ENCODE assay signal across 20 cellular contexts in genomic region chr10:86419101-86419500, GRCh38. TPM values are rescaled to one million over a fixed set of nuclear protein-coding genes. Genes with fewer than 3 reads are reported as not detected.
DNase-seq lines count a peak whose midpoint lies in the region; ATAC-seq, FAIRE-seq and TF ChIP-seq lines count a peak whose summit lies in the region.
"Had no signal": no experiment of that assay in that cellular context is flagged by ENCODE, and none has a peak within 500 bp of the region (broad histone marks: within the 10 kb centered on the region; RNA-seq: fewer than 3 reads in every experiment).

No MANE protein-coding gene starts in this region.

- peak; percentile 20 for FAIRE-seq in GM12891 (lab: Jason Lieb, UNC)
- FAIRE-seq: A204.1 had no signal

- no peak for TF ChIP-seq POLR2A in GM12891 (IDR thresholded peaks at IDR 0.05; ENCODE audit: low read depth, low read length)

- peak overlapping the region; percentile 13 for H3K27ac Mint-ChIP-seq in activated naive CD8-positive, alpha-beta T cell treated with anti-CD3 and anti-CD28 coated beads, Interleukin-2, amount 10 ng/mL, durations not matched to agents 7 days and 5 days
- H3K27ac Mint-ChIP-seq in stimulated activated memory B cell treated with anti-CD40 and anti-IgM and Interleukin-4, amounts not matched to agents 10 μg/mL and 1 μg/mL and 100 μg/mL, for 72 hours = peak overlapping the region; percentile 62
- H3K27ac Mint-ChIP-seq: HFFc6 had no signal

- no peaks in the 10 kb centered on the region for H3K27me3 Mint-ChIP-seq in activated T-cell treated with anti-CD3 and anti-CD28 coated beads, Interleukin-2, amount 50 U/mL, for 4 hours (ENCODE audit: low read depth)
- H3K27me3 Mint-ChIP-seq in activated naive CD8-positive, alpha-beta T cell treated with anti-CD3 and anti-CD28 coated beads, Interleukin-2, amount 10 ng/mL, durations not matched to agents 7 days and 5 days = no peaks in the 10 kb centered on the region
- H3K27me3 Mint-ChIP-seq in stimulated activated memory B cell treated with anti-CD40 and anti-IgM and Interleukin-4, amounts not matched to agents 10 μg/mL and 1 μg/mL and 100 μg/mL, for 72 hours = no peaks in the 10 kb centered on the region

- H3K4me3 Mint-ChIP-seq in activated T-cell treated with anti-CD3 and anti-CD28 coated beads, Interleukin-2, amount 50 U/mL, for 4 hours = no peak overlapping the region
- no peak overlapping the region for H3K4me3 Mint-ChIP-seq in activated naive CD8-positive, alpha-beta T cell treated with anti-CD3 and anti-CD28 coated beads, Interleukin-2, amount 10 ng/mL, durations not matched to agents 7 days and 5 days
- no peak overlapping the region for H3K4me3 Mint-ChIP-seq in stimulated activated memory B cell treated with anti-CD40 and anti-IgM and Interleukin-4, amounts not matched to agents 10 μg/mL and 1 μg/mL and 100 μg/mL, for 72 hours
- H3K4me3 Mint-ChIP-seq: HFFc6 had no signal

- peak; percentile 53 to 56 for ATAC-seq in activated T-cell treated with anti-CD3 and anti-CD28 coated beads, Interleukin-2, amount 50 U/mL, for 4 hours
- ATAC-seq in activated naive CD8-positive, alpha-beta T cell treated with anti-CD3 and anti-CD28 coated beads, Interleukin-2, amount 10 ng/mL, durations not matched to agents 7 days and 5 days (ENCODE audit: low read depth) = peak; percentile 67
- no peak for ATAC-seq in stimulated activated memory B cell treated with anti-CD40 and anti-IgM and Interleukin-4, amounts not matched to agents 10 μg/mL and 1 μg/mL and 100 μg/mL, for 72 hours

- POLR2A ChIA-PET in activated naive CD8-positive, alpha-beta T cell treated with anti-CD3 and anti-CD28 coated beads, Interleukin-2, amount 10 ng/mL, durations not matched to agents 7 days and 5 days (lab: Charles Lee) = interaction anchor here (0.9 to 3.2 kb wide), 3 partner anchors 19 to 21 kb away, joined by 3 to 15 read pairs (median 6); no protein-coding TSS in a partner anchor

- H3K9me3 Mint-ChIP-seq in activated T-cell treated with anti-CD3 and anti-CD28 coated beads, Interleukin-2, amount 50 U/mL, for 4 hours = no peaks in the 10 kb centered on the region
- H3K9me3 Mint-ChIP-seq in activated naive CD8-positive, alpha-beta T cell treated with anti-CD3 and anti-CD28 coated beads, Interleukin-2, amount 10 ng/mL, durations not matched to agents 7 days and 5 days = no peaks in the 10 kb centered on the region
- H3K9me3 Mint-ChIP-seq in stimulated activated memory B cell treated with anti-CD40 and anti-IgM and Interleukin-4, amounts not matched to agents 10 μg/mL and 1 μg/mL and 100 μg/mL, for 72 hours = no peaks in the 10 kb centered on the region
- H3K9me3 Mint-ChIP-seq: HFFc6 had no signal

- H3K4me1 Mint-ChIP-seq in activated T-cell treated with anti-CD3 and anti-CD28 coated beads, Interleukin-2, amount 50 U/mL, for 4 hours (ENCODE audit: low read depth) = peaks cover 16% of the 10 kb centered on the region
- H3K4me1 Mint-ChIP-seq in activated naive CD8-positive, alpha-beta T cell treated with anti-CD3 and anti-CD28 coated beads, Interleukin-2, amount 10 ng/mL, durations not matched to agents 7 days and 5 days = peaks cover 19% of the 10 kb centered on the region
- peaks cover 25% of the 10 kb centered on the region for H3K4me1 Mint-ChIP-seq in stimulated activated memory B cell treated with anti-CD40 and anti-IgM and Interleukin-4, amounts not matched to agents 10 μg/mL and 1 μg/mL and 100 μg/mL, for 72 hours

- no peaks in the 10 kb centered on the region for H3K36me3 Mint-ChIP-seq in activated T-cell treated with anti-CD3 and anti-CD28 coated beads, Interleukin-2, amount 50 U/mL, for 4 hours (ENCODE audit: insufficient read depth)
- H3K36me3 Mint-ChIP-seq in activated naive CD8-positive, alpha-beta T cell treated with anti-CD3 and anti-CD28 coated beads, Interleukin-2, amount 10 ng/mL, durations not matched to agents 7 days and 5 days = peaks cover 2% of the 10 kb centered on the region
- H3K36me3 Mint-ChIP-seq in stimulated activated memory B cell treated with anti-CD40 and anti-IgM and Interleukin-4, amounts not matched to agents 10 μg/mL and 1 μg/mL and 100 μg/mL, for 72 hours = no peaks in the 10 kb centered on the region

- no peak for DNase-seq in activated T-cell treated with anti-CD3 and anti-CD28 coated beads, Interleukin-2, amount 50 U/mL, for 4 hours
- DNase-seq in activated T-cell treated with anti-CD3 and anti-CD28 coated beads for 4 hours (no peak), GM12891 (ENCODE audit: insufficient read length, low spot score) (no peak), OCI-M2 (lab: John Stamatoyannopoulos, UW; ENCODE audit: unreplicated experiment) (no peak), NCI-H510A treated with DMSO at 0.1 percent for 48 hours (lab: John Stamatoyannopoulos, UW) (no peak)
- no peak for DNase-seq in activated naive CD8-positive, alpha-beta T cell treated with anti-CD3 and anti-CD28 coated beads, Interleukin-2, amount 10 ng/mL, durations not matched to agents 7 days and 5 days
- no peak for DNase-seq in stimulated activated naive CD4-positive, alpha-beta T cell treated with Interleukin-2 at 50 U/mL for 16 hours (lab: John Stamatoyannopoulos, UW)
- DNase-seq: BE2C, DMS79 treated with DMSO at 0.1 percent for 48 hours, H7, HFFc6, KBM-7, NCI-H1105 treated with DMSO at 0.1 percent for 48 hours, NCI-H1694 treated with DMSO at 0.1 percent for 48 hours, NCI-H510A, NCI-H82, PC-9, SJCRH30 had no signal

TF ChIP-seq in GM12891, 5 proteins besides CTCF, POLR2A, EP300 and RAD21:
- TF ChIP-seq POLR2AphosphoS5 (IDR thresholded peaks at IDR 0.05; ENCODE audit: low read depth, low read length) (no peak), POU2F2 (IDR thresholded peaks at IDR 0.05; ENCODE audit: low read depth, low read length) (no peak), TAF1 (IDR thresholded peaks at IDR 0.05; ENCODE audit: low read depth, low read length) (no peak), SPI1 (IDR thresholded peaks at IDR 0.05; ENCODE audit: low read depth, low read length) (no peak), PAX5 (IDR thresholded peaks at IDR 0.05; ENCODE audit: insufficient read depth, low read length, severe bottlenecking) (no peak)
TF ChIP-seq in GM12891: peak in this region for 0.

RNA-seq across cellular contexts. Expression of gene GRID1, which starts 52.5 kb away (rescaled TPM):
- not detected for total RNA-seq in activated T-cell treated with anti-CD3 and anti-CD28 coated beads, Interleukin-2, amount 50 U/mL, for 4 hours
- polyA plus RNA-seq in GM12891 (2012; ENCODE audit: low read depth, missing spikeins) = 0.19 TPM
- not detected for total RNA-seq in activated naive CD8-positive, alpha-beta T cell treated with anti-CD3 and anti-CD28 coated beads, Interleukin-2, amount 10 ng/mL, durations not matched to agents 7 days and 5 days
- total RNA-seq: HFFc6, PC-9, SJCRH30 had no signal
